ENCODE assay signal across 17 cellular contexts in genomic region chr14:52222901-52223300, GRCh38. TPM values are rescaled to one million over a fixed set of nuclear protein-coding genes. Genes with fewer than 3 reads are reported as not detected.
"Had no signal": no experiment of that assay in that cellular context is flagged by ENCODE, and none has a peak within 500 bp of the region (broad histone marks: within the 10 kb centered on the region; RNA-seq: fewer than 3 reads in every experiment).

No MANE protein-coding gene starts in this region.

- H3K36me3 ChIP-seq: esophagus muscularis mucosa, prostate gland had no signal

- H3K4me3 ChIP-seq: dorsolateral prefrontal cortex, esophagus muscularis mucosa, prostate gland had no signal

- H3K36me3 Mint-ChIP-seq: naive thymus-derived CD8-positive, alpha-beta T cell; type B pancreatic cell had no signal

- DNase-seq: activated CD4-positive, alpha-beta memory T cell treated with anti-CD3 and anti-CD28 coated beads, Interleukin-2, amount 10 ng/mL, durations not matched to agents 7 days and 5 days; activated CD4-positive, alpha-beta T cell treated with anti-CD3 and anti-CD28 coated beads for 36 hours; activated CD8-positive, alpha-beta memory T cell treated with anti-CD3 and anti-CD28 coated beads, Interleukin-2, amount 50 U/mL, for 48 hours; activated naive CD8-positive, alpha-beta T cell treated with anti-CD3 and anti-CD28 coated beads, Interleukin-2, amount 10 ng/mL, durations not matched to agents 7 days and 5 days; anterior cingulate cortex; dorsolateral prefrontal cortex; glutamatergic neuron; mammary epithelial cell; naive thymus-derived CD8-positive, alpha-beta T cell; stimulated activated CD4-positive, alpha-beta T cell treated with anti-CD3 and anti-CD28 coated beads, Interleukin-2, amount 100 ng/mL, for 48 hours; stimulated activated naive CD4-positive, alpha-beta T cell treated with Interleukin-2 at 50 U/mL for 16 hours had no signal

- H3K9me3 ChIP-seq: esophagus muscularis mucosa, prostate gland had no signal

- H3K27me3 Mint-ChIP-seq: activated CD4-positive, alpha-beta memory T cell treated with anti-CD3 and anti-CD28 coated beads, Interleukin-2, amount 10 ng/mL, durations not matched to agents 7 days and 5 days; activated CD4-positive, alpha-beta T cell treated with anti-CD3 and anti-CD28 coated beads for 36 hours; activated naive CD8-positive, alpha-beta T cell treated with anti-CD3 and anti-CD28 coated beads, Interleukin-2, amount 10 ng/mL, durations not matched to agents 7 days and 5 days; type B pancreatic cell had no signal

- H3K27me3 ChIP-seq: dorsolateral prefrontal cortex, esophagus muscularis mucosa had no signal

- H3K27ac Mint-ChIP-seq: activated CD4-positive, alpha-beta memory T cell treated with anti-CD3 and anti-CD28 coated beads, Interleukin-2, amount 10 ng/mL, durations not matched to agents 7 days and 5 days; activated CD4-positive, alpha-beta T cell treated with anti-CD3 and anti-CD28 coated beads for 36 hours; T-helper 1 cell treated with Interleukin-12 subunit alpha and Interleukin-12 subunit beta and Interleukin-4 antibody, amounts not matched to agents 30 μg/mL and 1 μg/mL, for 36 hours; type B pancreatic cell had no signal

- H3K4me3 Mint-ChIP-seq: activated CD4-positive, alpha-beta memory T cell treated with anti-CD3 and anti-CD28 coated beads, Interleukin-2, amount 10 ng/mL, durations not matched to agents 7 days and 5 days; activated CD4-positive, alpha-beta T cell treated with anti-CD3 and anti-CD28 coated beads for 36 hours; activated naive CD8-positive, alpha-beta T cell treated with anti-CD3 and anti-CD28 coated beads, Interleukin-2, amount 10 ng/mL, durations not matched to agents 7 days and 5 days; T-helper 1 cell treated with Interleukin-12 subunit alpha and Interleukin-12 subunit beta and Interleukin-4 antibody, amounts not matched to agents 30 μg/mL and 1 μg/mL, for 36 hours; type B pancreatic cell had no signal

- H3K4me1 ChIP-seq: esophagus muscularis mucosa, prostate gland had no signal

- H3K27ac ChIP-seq: dorsolateral prefrontal cortex, esophagus muscularis mucosa, prostate gland had no signal

- ATAC-seq: activated CD4-positive, alpha-beta T cell treated with anti-CD3 and anti-CD28 coated beads for 36 hours; left lobe of liver; naive thymus-derived CD8-positive, alpha-beta T cell had no signal

RNA-seq across cellular contexts. Expression of gene PTGDR, which starts 44.6 kb away (rescaled TPM):
- total RNA-seq: activated CD4-positive, alpha-beta T cell treated with anti-CD3 and anti-CD28 coated beads for 36 hours; fibroblast of villous mesenchyme; mammary epithelial cell had no signal
- polyA plus RNA-seq: mammary epithelial cell had no signal
